Comparison of ENCODE assay signal across 3 cellular contexts in genomic region chr14:37587438-37587837, GRCh38.
TF ChIP-seq lines count a peak whose summit lies in the region.

No MANE protein-coding gene starts in this region.

TF ChIP-seq in A549, 52 proteins besides CTCF, POLR2A, EP300 and RAD21:
- no peak for TF ChIP-seq E2F6 (IDR thresholded peaks at IDR 0.05; ENCODE audit: borderline replicate concordance, low read depth)
- TF ChIP-seq KDM5A (IDR thresholded peaks at IDR 0.05) = no peak
- TF ChIP-seq, protein P1, sequence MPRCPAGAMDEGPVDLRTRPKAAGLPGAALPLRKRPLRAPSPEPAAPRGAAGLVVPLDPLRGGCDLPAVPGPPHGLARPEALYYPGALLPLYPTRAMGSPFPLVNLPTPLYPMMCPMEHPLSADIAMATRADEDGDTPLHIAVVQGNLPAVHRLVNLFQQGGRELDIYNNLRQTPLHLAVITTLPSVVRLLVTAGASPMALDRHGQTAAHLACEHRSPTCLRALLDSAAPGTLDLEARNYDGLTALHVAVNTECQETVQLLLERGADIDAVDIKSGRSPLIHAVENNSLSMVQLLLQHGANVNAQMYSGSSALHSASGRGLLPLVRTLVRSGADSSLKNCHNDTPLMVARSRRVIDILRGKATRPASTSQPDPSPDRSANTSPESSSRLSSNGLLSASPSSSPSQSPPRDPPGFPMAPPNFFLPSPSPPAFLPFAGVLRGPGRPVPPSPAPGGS (IDR thresholded peaks at IDR 0.05) = no peak
- no peak for TF ChIP-seq ZC3H11A (IDR thresholded peaks at IDR 0.05)
- no peak for TF ChIP-seq CBX2 (IDR thresholded peaks at IDR 0.05; ENCODE audit: borderline replicate concordance, low read depth)
- TF ChIP-seq HES2 (IDR thresholded peaks at IDR 0.05) = no peak
- no peak for TF ChIP-seq TFCP2L1 (CRISPR knock-in tag; IDR thresholded peaks at IDR 0.05)
- no peak for TF ChIP-seq RFX5 (IDR thresholded peaks at IDR 0.05)
- TF ChIP-seq FOSB (CRISPR knock-in tag; IDR thresholded peaks at IDR 0.05) = no peak
- TF ChIP-seq CBX8 (IDR thresholded peaks at IDR 0.05) = no peak
- TF ChIP-seq GATA3 (IDR thresholded peaks at IDR 0.05; ENCODE audit: borderline replicate concordance) = no peak
- no peak for TF ChIP-seq MAFK (IDR thresholded peaks at IDR 0.05; ENCODE audit: partially characterized antibody)
TF ChIP-seq in A549: peak in this region for 0.

TF ChIP-seq in HCT116, 20 proteins besides CTCF, POLR2A, EP300 and RAD21 (continued from another document):
- no peak for TF ChIP-seq EGR1 (IDR thresholded peaks at IDR 0.05; ENCODE audit: low read depth)
- TF ChIP-seq CEBPB (IDR thresholded peaks at IDR 0.05; ENCODE audit: low read depth) = no peak
- no peak for TF ChIP-seq TCF7L2 (IDR thresholded peaks at IDR 0.05; ENCODE audit: borderline replicate concordance, extremely low read depth, insufficient read depth, insufficient read length)
- TF ChIP-seq SP1 (IDR thresholded peaks at IDR 0.05; ENCODE audit: low read depth) = no peak
- TF ChIP-seq SRF (IDR thresholded peaks at IDR 0.05; ENCODE audit: low read depth) = no peak
- no peak for TF ChIP-seq JUND (IDR thresholded peaks at IDR 0.05)
- no peak for TF ChIP-seq EZH2phosphoT487 (IDR thresholded peaks at IDR 0.05; ENCODE audit: borderline replicate concordance)
- no peak for TF ChIP-seq SIN3A (IDR thresholded peaks at IDR 0.05; ENCODE audit: low read depth)
- TF ChIP-seq MAX (IDR thresholded peaks at IDR 0.05) = no peak
- TF ChIP-seq YY1 (IDR thresholded peaks at IDR 0.05; ENCODE audit: extremely low read depth, insufficient replicate concordance, low read depth, low read length) = no peak
- TF ChIP-seq REST (IDR thresholded peaks at IDR 0.05; ENCODE audit: low read depth) = no peak
- no peak for TF ChIP-seq FOSL1 (IDR thresholded peaks at IDR 0.05; ENCODE audit: low read depth)
- no peak for TF ChIP-seq ZNF274 (IDR thresholded peaks at IDR 0.05; ENCODE audit: low read depth, low read length)
- TF ChIP-seq CBX3 (IDR thresholded peaks at IDR 0.05; ENCODE audit: low read depth) = no peak

TF ChIP-seq in HEK293T, 16 proteins besides CTCF, POLR2A, EP300 and RAD21 (continued from another document):
- TF ChIP-seq PKNOX1 (IDR thresholded peaks at IDR 0.05) = no peak
